18 cellular contexts compared by ENCODE assay signal in the genomic region with DNA sequence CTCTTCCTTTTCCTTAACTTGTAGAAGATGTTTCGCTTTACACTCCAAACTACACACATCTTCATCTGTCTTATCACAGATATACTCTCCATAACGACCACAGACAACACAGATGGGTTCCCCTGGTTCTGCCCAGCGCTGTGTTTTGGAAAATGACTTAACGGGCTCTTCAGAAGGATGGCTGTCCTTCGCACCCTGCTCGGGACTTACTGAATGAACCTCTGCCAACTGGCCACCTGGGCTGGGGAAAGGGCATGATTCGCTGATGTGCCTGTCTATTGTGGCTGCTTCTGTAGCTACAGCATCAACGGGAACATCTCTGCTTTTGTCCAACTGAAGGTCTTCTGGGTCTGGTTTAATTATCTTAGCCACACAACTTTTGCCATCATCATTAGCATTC. TPM values are rescaled to one million over a fixed set of nuclear protein-coding genes. Genes with fewer than 3 reads are reported as not detected.
DNase-seq lines count a peak whose midpoint lies in the region; ATAC-seq and TF ChIP-seq lines count a peak whose summit lies in the region.
"Had no signal": no experiment of that assay in that cellular context is flagged by ENCODE, and none has a peak within 500 bp of the region (broad histone marks: within the 10 kb centered on the region; RNA-seq: fewer than 3 reads in every experiment).

No MANE protein-coding gene starts in this region.

- no peaks in the 10 kb centered on the region for H3K9me3 Mint-ChIP-seq in mesothelial cell of epicardium
- H3K9me3 Mint-ChIP-seq: activated naive CD4-positive, alpha-beta T cell treated with anti-CD3 and anti-CD28 coated beads, Interleukin-2, amount 50 U/mL, for 72 hours had no signal

- peaks cover 34% of the 10 kb centered on the region for H3K36me3 Mint-ChIP-seq in mesothelial cell of epicardium

- peaks cover 0 to 52% (median 14%) of the 10 kb centered on the region in 9 donors for H3K36me3 ChIP-seq in heart right ventricle
- peaks cover 6 to 17% of the 10 kb centered on the region in 2 donors for H3K36me3 ChIP-seq in ascending aorta
- H3K36me3 ChIP-seq in uterus = no peaks in the 10 kb centered on the region
- H3K36me3 ChIP-seq in BE2C = peaks cover 12% of the 10 kb centered on the region
- peaks cover 0 to 42% (median 9%) of the 10 kb centered on the region in 4 donors for H3K36me3 ChIP-seq in upper lobe of left lung

- TF ChIP-seq POLR2A in uterus (IDR thresholded peaks at IDR 0.05) (no peak), upper lobe of left lung (IDR thresholded peaks at IDR 0.05) (no peak)

- intact Hi-C loops in heart right ventricle (cut with DNase I) = loop anchor here in 7 of 10 donors (5.0 to 10.0 kb wide), 4 partner anchors 44 to 138 kb away; a partner anchor contains a TSS
- intact Hi-C loops in left ventricle myocardium superior (cut with micrococcal nuclease) = no loop called here
- intact Hi-C loops in ascending aorta (cut with DNase I) = loop anchor here (2.0 kb wide), 1 partner anchor 136 kb away; no protein-coding TSS in a partner anchor
- intact Hi-C loops in uterus (cut with DNase I; ENCODE audit: low total_unique reads) = no loop called here

- H3K27ac Mint-ChIP-seq in mesothelial cell of epicardium = peak overlapping the region; percentile 13
- H3K27ac Mint-ChIP-seq: activated naive CD4-positive, alpha-beta T cell treated with anti-CD3 and anti-CD28 coated beads, Interleukin-2, amount 50 U/mL, for 72 hours had no signal

- no peak overlapping the region for H3K4me3 ChIP-seq in heart right ventricle
- H3K4me3 ChIP-seq in ascending aorta = no peak overlapping the region
- no peak overlapping the region for H3K4me3 ChIP-seq in uterus
- H3K4me3 ChIP-seq in BE2C (ENCODE audit: low read depth, low read length) = no peak overlapping the region
- no peak overlapping the region for H3K4me3 ChIP-seq in upper lobe of left lung
- H3K4me3 ChIP-seq: left lung had no signal

- H3K27me3 ChIP-seq in heart right ventricle (no peaks in the 10 kb centered on the region), ascending aorta (no peaks in the 10 kb centered on the region), uterus (no peaks in the 10 kb centered on the region), BE2C (no peaks in the 10 kb centered on the region), upper lobe of left lung (no peaks in the 10 kb centered on the region)
- H3K27me3 ChIP-seq: left lung, neutrophil had no signal

- ATAC-seq in heart right ventricle (no peak), left ventricle myocardium superior (no peak), HG03439 (IDR thresholded peaks at IDR 0.05; ENCODE audit: unreplicated experiment) (no peak), upper lobe of left lung (ENCODE audit: low FRiP score in 2 of 2) (no peak)
- ATAC-seq: activated naive CD4-positive, alpha-beta T cell treated with anti-CD3 and anti-CD28 coated beads, Interleukin-2, amount 50 U/mL, for 72 hours; HCT116; left lung; PC-3 had no signal

- H3K4me1 ChIP-seq in heart right ventricle (peaks cover 4 to 65% (median 34%) of the 10 kb centered on the region in 9 donors), ascending aorta (peaks cover 0 to 34% of the 10 kb centered on the region in 2 donors), uterus (no peaks in the 10 kb centered on the region), BE2C (peaks cover 5% of the 10 kb centered on the region; the same call in 1 of the 2 replicates), upper lobe of left lung (peaks cover 17 to 29% (median 21%) of the 10 kb centered on the region in 4 donors)

- no peak for TF ChIP-seq EP300 in upper lobe of left lung (IDR thresholded peaks at IDR 0.05)

- no peaks in the 10 kb centered on the region for H3K27me3 Mint-ChIP-seq in mesothelial cell of epicardium (ENCODE audit: low read depth)

- DNase-seq in heart right ventricle = no peak
- DNase-seq in left ventricle myocardium superior = no peak
- DNase-seq in ascending aorta (ENCODE audit: low spot score in 2 of 2) = no peak
- DNase-seq in mesothelial cell of epicardium (ENCODE audit: low spot score in 2 of 2, unreplicated experiment in 2 of 2) = no peak
- DNase-seq in uterus = no peak
- DNase-seq in BE2C = no peak
- DNase-seq in upper lobe of left lung = no peak
- DNase-seq: cerebellar nuclear complex; Karpas-422; left lung; NCI-H1694 treated with DMSO at 0.1 percent for 48 hours; NCI-H526; PC-3; stimulated activated naive CD4-positive, alpha-beta T cell treated with Interleukin-2 at 50 U/mL for 16 hours had no signal

- H3K9me3 ChIP-seq in heart right ventricle = no peaks in the 10 kb centered on the region
- H3K9me3 ChIP-seq in ascending aorta = no peaks in the 10 kb centered on the region
- no peaks in the 10 kb centered on the region for H3K9me3 ChIP-seq in uterus
- H3K9me3 ChIP-seq in BE2C = no peaks in the 10 kb centered on the region
- no peaks in the 10 kb centered on the region for H3K9me3 ChIP-seq in upper lobe of left lung
- H3K9me3 ChIP-seq: left lung, neutrophil had no signal

- TF ChIP-seq CTCF in heart right ventricle (IDR thresholded peaks at IDR 0.05) = no peak
- TF ChIP-seq CTCF in ascending aorta (IDR thresholded peaks at IDR 0.05) = no peak
- no peak for TF ChIP-seq CTCF in mesothelial cell of epicardium (IDR thresholded peaks at IDR 0.05; ENCODE audit: unreplicated experiment)
- no peak for TF ChIP-seq CTCF in uterus (IDR thresholded peaks at IDR 0.05)
- TF ChIP-seq CTCF in BE2C (IDR thresholded peaks at IDR 0.05; ENCODE audit: low read depth, low read length) = no peak
- no peak for TF ChIP-seq CTCF in upper lobe of left lung (IDR thresholded peaks at IDR 0.05)

- 51 to 54% methylated on average over 8 of the region's 8 CpGs for WGBS in heart right ventricle, 2 donors
- 81 to 85% methylated on average over 8 of the region's 8 CpGs for WGBS in upper lobe of left lung, 2 donors

- H3K4me1 Mint-ChIP-seq in mesothelial cell of epicardium = peaks cover 46% of the 10 kb centered on the region

- H3K4me3 Mint-ChIP-seq in mesothelial cell of epicardium = no peak overlapping the region

- peak overlapping the region in 6 of 10 donors; percentile 15 to 69 (median 34) for H3K27ac ChIP-seq in heart right ventricle
- H3K27ac ChIP-seq in ascending aorta = peak overlapping the region; percentile 51 to 77
- peak overlapping the region; percentile 33 to 67 for H3K27ac ChIP-seq in uterus
- peak overlapping the region in 1 of 4 donors; percentile 3 for H3K27ac ChIP-seq in upper lobe of left lung
- H3K27ac ChIP-seq: neutrophil had no signal

RNA-seq across cellular contexts. Expression of a gene that starts 3.4 kb away (rescaled TPM):
- total RNA-seq in heart right ventricle = 10 to 100 TPM; 13.5 to 16.7 (median 14.5) TPM
- polyA plus RNA-seq in heart right ventricle = 10 to 100 TPM in 1 of 2 donors, 1 to 10 TPM in 1; 8.4 to 20.5 TPM
- 12.6 TPM for total RNA-seq in left ventricle myocardium superior
- total RNA-seq in ascending aorta = 7.6 TPM
- 24.5 to 26.4 TPM (median 25.3 TPM) in 3 replicates for total RNA-seq in mesothelial cell of epicardium
- 10 to 100 TPM in 3 of 4 donors, 1 to 10 TPM in 1; 8.2 to 30.5 (median 22.0) TPM for total RNA-seq in uterus
- polyA plus RNA-seq in BE2C (2012; ENCODE audit: insufficient read depth, insufficient read length, low read depth) = 6.8 TPM
- 10 to 100 TPM; 18.4 to 35.6 (median 22.5) TPM for total RNA-seq in upper lobe of left lung

RNA-seq across cellular contexts. Expression of a gene that starts 45.8 kb away (rescaled TPM):
- total RNA-seq in heart right ventricle (1 to 10 TPM in 1 of 10 donors, under 1 TPM in 7, not detected in 2; 0.02 to 1.3 (median 0.06) TPM), left ventricle myocardium superior (0.10 TPM), ascending aorta (not detected), mesothelial cell of epicardium (5.1 to 5.7 TPM (median 5.5 TPM) in 3 replicates), uterus (1 to 10 TPM in 1 of 4 donors, under 1 TPM in 2, not detected in 1; under 0.01 to 9.2 (median 0.15) TPM), upper lobe of left lung (1 to 10 TPM in 1 of 6 donors, under 1 TPM in 5; 0.20 to 1.0 (median 0.70) TPM)
- under 1 TPM; under 0.01 to 0.03 TPM for polyA plus RNA-seq in heart right ventricle
- polyA plus RNA-seq in BE2C (2012; ENCODE audit: insufficient read depth, insufficient read length, low read depth) = 1.7 TPM

Comparison
In these comparisons a context has a peak if more than half of its experiments do, and no peak if none do; other contexts are left out.
1. intact Hi-C loops: an anchor here in heart right ventricle (5.0 to 10.0 kb wide) and ascending aorta (2.0 kb wide); none called in left ventricle myocardium superior and uterus.